Comparison of ENCODE assay signal across 19 cellular contexts in genomic region chr12:52519826-52520662, GRCh38. TPM values are rescaled to one million over a fixed set of nuclear protein-coding genes. Genes with fewer than 3 reads are reported as not detected.
DNase-seq lines count a peak whose midpoint lies in the region; ATAC-seq and TF ChIP-seq lines count a peak whose summit lies in the region.
"Had no signal": no experiment of that assay in that cellular context is flagged by ENCODE, and none has a peak within 500 bp of the region (broad histone marks: within the 10 kb centered on the region; RNA-seq: fewer than 3 reads in every experiment).

KRT5 (minus strand) TSS chr12:52520394; CDS start chr12:52520296, 98 bp downstream.

- H3K79me2 ChIP-seq in mesendoderm (ENCODE audit: control insufficient read depth, insufficient read depth, low read length), result no peaks in the 10 kb centered on the region

- no peak within 1 kb of the TSS for H4K8ac ChIP-seq in mesendoderm (ENCODE audit: low read depth, low read length)

- H3K36me3 ChIP-seq in mesendoderm (ENCODE audit: control insufficient read depth, insufficient read depth, low read length) (no peaks in the 10 kb centered on the region), urinary bladder (ENCODE audit: insufficient read depth) (no peaks in the 10 kb centered on the region)
- H3K36me3 ChIP-seq: ascending aorta, left ventricle myocardium inferior, WERI-Rb-1 had no signal

- POLR2A ChIA-PET in activated CD8-positive, alpha-beta T cell treated with anti-CD3 and anti-CD28 coated beads, Interleukin-2, amount 10 ng/mL, durations not matched to agents 7 days and 5 days (lab: Charles Lee), result no interaction called here
- POLR2A ChIA-PET in activated CD8-positive, alpha-beta T cell treated with anti-CD3 and anti-CD28 coated beads for 36 hours (lab: Charles Lee), result no interaction called here
- POLR2A ChIA-PET in T-cell (lab: Charles Lee), result no interaction called here

- H3K27me3 Mint-ChIP-seq in activated CD8-positive, alpha-beta T cell treated with anti-CD3 and anti-CD28 coated beads, Interleukin-2, amount 10 ng/mL, durations not matched to agents 7 days and 5 days (ENCODE audit: low read depth), result peaks cover 11% of the 10 kb centered on the region
- H3K27me3 Mint-ChIP-seq in activated CD8-positive, alpha-beta T cell treated with anti-CD3 and anti-CD28 coated beads for 36 hours, result no peaks in the 10 kb centered on the region
- H3K27me3 Mint-ChIP-seq in T-cell, result peaks cover 4% of the 10 kb centered on the region in 2 donors

- CTCF ChIA-PET in activated CD8-positive, alpha-beta T cell treated with anti-CD3 and anti-CD28 coated beads, Interleukin-2, amount 10 ng/mL, durations not matched to agents 7 days and 5 days (lab: Charles Lee), result no interaction called here
- CTCF ChIA-PET in activated CD8-positive, alpha-beta T cell treated with anti-CD3 and anti-CD28 coated beads for 36 hours (lab: Charles Lee), result interaction anchor here (1.0 kb wide), 1 partner anchor 147 kb away, joined by 3 read pairs; no protein-coding TSS in a partner anchor
- CTCF ChIA-PET in T-cell (lab: Charles Lee), result no interaction called here

- H2BK5ac ChIP-seq in mesendoderm (ENCODE audit: low read length), result no peak within 1 kb of the TSS

- H4K5ac ChIP-seq in mesendoderm (ENCODE audit: low read length), result no peak within 1 kb of the TSS

- intact Hi-C loops in activated CD8-positive, alpha-beta T cell treated with anti-CD3 and anti-CD28 coated beads for 36 hours (cut with micrococcal nuclease), result no loop called here

- H3K9ac ChIP-seq in mesendoderm (ENCODE audit: low read length), result no peak within 1 kb of the TSS

- no peak within 1 kb of the TSS for H3K4me2 ChIP-seq in mesendoderm (ENCODE audit: low read length)

- H3K23ac ChIP-seq in mesendoderm (ENCODE audit: low read length), result peak within 1 kb of the TSS; percentile 24

- H2AK5ac ChIP-seq in mesendoderm (ENCODE audit: low read length), result no peak within 1 kb of the TSS

- DNase-seq in activated CD8-positive, alpha-beta T cell treated with anti-CD3 and anti-CD28 coated beads, Interleukin-2, amount 10 ng/mL, durations not matched to agents 7 days and 5 days, result peak; percentile 13
- DNase-seq in activated CD8-positive, alpha-beta T cell treated with anti-CD3 and anti-CD28 coated beads for 36 hours, result no peak
- DNase-seq in ecto neural progenitor cell (ENCODE audit: low spot score), result peak; percentile 45
- DNase-seq in mesendoderm, result no peak
- DNase-seq in DMS79 (lab: John Stamatoyannopoulos, UW), result no peak
- DNase-seq in T-cell, result no peak
- DNase-seq: activated naive CD4-positive, alpha-beta T cell; CD4-positive, alpha-beta T cell; EL; left ventricle myocardium inferior; NCI-H1694 treated with DMSO at 0.1 percent for 48 hours; NCI-H526; SW 1271; WERI-Rb-1 had no signal

- no peaks in the 10 kb centered on the region for H3K36me3 Mint-ChIP-seq in activated CD8-positive, alpha-beta T cell treated with anti-CD3 and anti-CD28 coated beads, Interleukin-2, amount 10 ng/mL, durations not matched to agents 7 days and 5 days (ENCODE audit: low read depth)
- no peaks in the 10 kb centered on the region for H3K36me3 Mint-ChIP-seq in activated CD8-positive, alpha-beta T cell treated with anti-CD3 and anti-CD28 coated beads for 36 hours (ENCODE audit: low read depth)
- H3K36me3 Mint-ChIP-seq in T-cell, result no peaks in the 10 kb centered on the region
- H3K36me3 Mint-ChIP-seq: naive thymus-derived CD4-positive, alpha-beta T cell had no signal

- no CpG with 5 or more reads among the region's 29 CpGs for WGBS in mesendoderm (ENCODE audit: extremely low coverage, insufficient coverage, low lambda C conversion rate)
- 84% methylated on average over 29 of the region's 29 CpGs for WGBS in urinary bladder

- H2BK120ac ChIP-seq in mesendoderm (ENCODE audit: low read depth, low read length), result no peak within 1 kb of the TSS

- no peak within 1 kb of the TSS for H3K27ac Mint-ChIP-seq in activated CD8-positive, alpha-beta T cell treated with anti-CD3 and anti-CD28 coated beads, Interleukin-2, amount 10 ng/mL, durations not matched to agents 7 days and 5 days
- no peak within 1 kb of the TSS for H3K27ac Mint-ChIP-seq in activated CD8-positive, alpha-beta T cell treated with anti-CD3 and anti-CD28 coated beads for 36 hours
- no peak within 1 kb of the TSS for H3K27ac Mint-ChIP-seq in T-cell
- H3K27ac Mint-ChIP-seq: CD4-positive, alpha-beta T cell had no signal

- TF ChIP-seq CTCF in activated CD8-positive, alpha-beta T cell treated with anti-CD3 and anti-CD28 coated beads for 36 hours (IDR thresholded peaks at IDR 0.05), result no peak

- H3K27me3 ChIP-seq in mesendoderm (ENCODE audit: insufficient read depth, low read length, poor library complexity), result no peaks in the 10 kb centered on the region
- H3K27me3 ChIP-seq: ascending aorta had no signal

- no peak within 1 kb of the TSS for H2BK15ac ChIP-seq in mesendoderm (replicated peaks; ENCODE audit: low read depth)

- H3K4me1 ChIP-seq in mesendoderm (ENCODE audit: control insufficient read depth, low read depth, low read length) (no peaks in the 10 kb centered on the region), urinary bladder (ENCODE audit: insufficient read depth) (no peaks in the 10 kb centered on the region)
- H3K4me1 ChIP-seq: ascending aorta, left ventricle myocardium inferior had no signal

- no peak within 1 kb of the TSS for H3K4ac ChIP-seq in mesendoderm (ENCODE audit: low read depth, low read length)

- H3K9me3 Mint-ChIP-seq in activated CD8-positive, alpha-beta T cell treated with anti-CD3 and anti-CD28 coated beads, Interleukin-2, amount 10 ng/mL, durations not matched to agents 7 days and 5 days (ENCODE audit: insufficient read depth), result no peaks in the 10 kb centered on the region
- no peaks in the 10 kb centered on the region for H3K9me3 Mint-ChIP-seq in activated CD8-positive, alpha-beta T cell treated with anti-CD3 and anti-CD28 coated beads for 36 hours
- no peaks in the 10 kb centered on the region for H3K9me3 Mint-ChIP-seq in T-cell
- H3K9me3 Mint-ChIP-seq: CD4-positive, alpha-beta T cell; naive thymus-derived CD4-positive, alpha-beta T cell had no signal

- no peak within 1 kb of the TSS for H3K18ac ChIP-seq in mesendoderm (ENCODE audit: low read length)

- H3K4me3 ChIP-seq in mesendoderm (ENCODE audit: low read length), result no peak within 1 kb of the TSS
- H3K4me3 ChIP-seq in urinary bladder (ENCODE audit: low read depth, low read length), result no peak within 1 kb of the TSS
- H3K4me3 ChIP-seq: ascending aorta, left ventricle myocardium inferior had no signal

- no peak within 1 kb of the TSS for H3K27ac ChIP-seq in mesendoderm (ENCODE audit: low read depth, low read length)
- H3K27ac ChIP-seq in urinary bladder (ENCODE audit: low read depth), result no peak within 1 kb of the TSS
- H3K27ac ChIP-seq: ascending aorta, left ventricle myocardium inferior, WERI-Rb-1 had no signal

- no peak within 1 kb of the TSS for H3K56ac ChIP-seq in mesendoderm (ENCODE audit: low read length)

- no peak within 1 kb of the TSS for H3K4me3 Mint-ChIP-seq in activated CD8-positive, alpha-beta T cell treated with anti-CD3 and anti-CD28 coated beads, Interleukin-2, amount 10 ng/mL, durations not matched to agents 7 days and 5 days
- no peak within 1 kb of the TSS for H3K4me3 Mint-ChIP-seq in activated CD8-positive, alpha-beta T cell treated with anti-CD3 and anti-CD28 coated beads for 36 hours
- H3K4me3 Mint-ChIP-seq in T-cell, result no peak within 1 kb of the TSS
- H3K4me3 Mint-ChIP-seq: CD4-positive, alpha-beta T cell; naive thymus-derived CD4-positive, alpha-beta T cell had no signal

- no peak for ATAC-seq in activated CD8-positive, alpha-beta T cell treated with anti-CD3 and anti-CD28 coated beads, Interleukin-2, amount 10 ng/mL, durations not matched to agents 7 days and 5 days
- ATAC-seq in activated CD8-positive, alpha-beta T cell treated with anti-CD3 and anti-CD28 coated beads for 36 hours, result no peak
- ATAC-seq in HG02840 (IDR thresholded peaks at IDR 0.05; ENCODE audit: low FRiP score, unreplicated experiment) (no peak), T-cell (replicated peaks in 1 of 4) (no peak)
- ATAC-seq: naive thymus-derived CD4-positive, alpha-beta T cell had no signal

- H3K79me1 ChIP-seq in mesendoderm (ENCODE audit: low read length), result no peaks in the 10 kb centered on the region

- H3K4me1 Mint-ChIP-seq in activated CD8-positive, alpha-beta T cell treated with anti-CD3 and anti-CD28 coated beads, Interleukin-2, amount 10 ng/mL, durations not matched to agents 7 days and 5 days (ENCODE audit: low read depth), result no peaks in the 10 kb centered on the region
- no peaks in the 10 kb centered on the region for H3K4me1 Mint-ChIP-seq in activated CD8-positive, alpha-beta T cell treated with anti-CD3 and anti-CD28 coated beads for 36 hours (ENCODE audit: low read depth)
- H3K4me1 Mint-ChIP-seq in T-cell, result no peaks in the 10 kb centered on the region

RNA-seq across cellular contexts. Expression of gene KRT5, which starts in this region (rescaled TPM):
- total RNA-seq in activated CD8-positive, alpha-beta T cell treated with anti-CD3 and anti-CD28 coated beads, Interleukin-2, amount 10 ng/mL, durations not matched to agents 7 days and 5 days, result not detected
- not detected for total RNA-seq in activated CD8-positive, alpha-beta T cell treated with anti-CD3 and anti-CD28 coated beads for 36 hours
- polyA plus RNA-seq in mesendoderm (2013, experiment 1 of 2), result 0.04 TPM
- polyA plus RNA-seq in mesendoderm (2013, experiment 2 of 2), result 0.03 TPM
- total RNA-seq in urinary bladder (55.4 TPM), T-cell (not detected)
- polyA plus RNA-seq in urinary bladder, result 31.2 TPM
- total RNA-seq: HT-29, left ventricle myocardium inferior had no signal
- polyA plus RNA-seq: naive thymus-derived CD4-positive, alpha-beta T cell had no signal

Comparison
In these comparisons a context has a peak if more than half of its experiments do, and no peak if none do; other contexts are left out.
1. RNA of gene KRT5 (total RNA-seq): 55.4 TPM in urinary bladder (single experiment); not detected in activated CD8-positive, alpha-beta T cell treated with anti-CD3 and anti-CD28 coated beads, Interleukin-2, amount 10 ng/mL, durations not matched to agents 7 days and 5 days, not detected in activated CD8-positive, alpha-beta T cell treated with anti-CD3 and anti-CD28 coated beads for 36 hours and not detected in T-cell; every median in the first group is over 10 times any median in the second.
2. Peak in DNase-seq in activated CD8-positive, alpha-beta T cell treated with anti-CD3 and anti-CD28 coated beads, Interleukin-2, amount 10 ng/mL, durations not matched to agents 7 days and 5 days; RNA of the gene not detected or under 1 TPM.